In the genomic region with DNA sequence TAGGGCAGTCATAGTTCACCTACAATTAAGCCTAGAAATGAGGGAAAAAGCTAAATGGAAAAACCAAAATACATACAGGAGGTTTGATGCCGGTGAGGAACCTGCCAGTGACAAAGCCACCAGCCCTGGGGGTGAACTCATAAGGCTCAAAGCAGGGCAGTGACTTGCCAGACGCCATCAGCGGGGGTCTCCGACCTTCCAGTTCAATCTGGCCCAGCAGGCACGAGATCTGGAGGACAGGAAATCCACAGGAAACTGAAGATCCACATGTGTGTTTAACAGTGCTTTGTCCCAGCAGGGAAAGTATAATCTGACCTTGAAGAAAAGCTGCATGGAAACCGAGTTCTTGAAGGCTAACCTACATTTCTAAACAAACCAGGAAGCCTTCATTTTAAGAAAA, we compare ENCODE assay signal across 1 cellular context.
TF ChIP-seq lines count a peak whose summit lies in the region.

No MANE protein-coding gene starts in this region.

TF ChIP-seq in HepG2, 621 proteins besides CTCF, POLR2A, EP300 and RAD21 (continued from another document):
- TF ChIP-seq, protein P1, sequence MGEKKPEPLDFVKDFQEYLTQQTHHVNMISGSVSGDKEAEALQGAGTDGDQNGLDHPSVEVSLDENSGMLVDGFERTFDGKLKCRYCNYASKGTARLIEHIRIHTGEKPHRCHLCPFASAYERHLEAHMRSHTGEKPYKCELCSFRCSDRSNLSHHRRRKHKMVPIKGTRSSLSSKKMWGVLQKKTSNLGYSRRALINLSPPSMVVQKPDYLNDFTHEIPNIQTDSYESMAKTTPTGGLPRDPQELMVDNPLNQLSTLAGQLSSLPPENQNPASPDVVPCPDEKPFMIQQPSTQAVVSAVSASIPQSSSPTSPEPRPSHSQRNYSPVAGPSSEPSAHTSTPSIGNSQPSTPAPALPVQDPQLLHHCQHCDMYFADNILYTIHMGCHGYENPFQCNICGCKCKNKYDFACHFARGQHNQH (CRISPR knock-in tag; IDR thresholded peaks at IDR 0.05) = no peak
- TF ChIP-seq, protein P2, sequence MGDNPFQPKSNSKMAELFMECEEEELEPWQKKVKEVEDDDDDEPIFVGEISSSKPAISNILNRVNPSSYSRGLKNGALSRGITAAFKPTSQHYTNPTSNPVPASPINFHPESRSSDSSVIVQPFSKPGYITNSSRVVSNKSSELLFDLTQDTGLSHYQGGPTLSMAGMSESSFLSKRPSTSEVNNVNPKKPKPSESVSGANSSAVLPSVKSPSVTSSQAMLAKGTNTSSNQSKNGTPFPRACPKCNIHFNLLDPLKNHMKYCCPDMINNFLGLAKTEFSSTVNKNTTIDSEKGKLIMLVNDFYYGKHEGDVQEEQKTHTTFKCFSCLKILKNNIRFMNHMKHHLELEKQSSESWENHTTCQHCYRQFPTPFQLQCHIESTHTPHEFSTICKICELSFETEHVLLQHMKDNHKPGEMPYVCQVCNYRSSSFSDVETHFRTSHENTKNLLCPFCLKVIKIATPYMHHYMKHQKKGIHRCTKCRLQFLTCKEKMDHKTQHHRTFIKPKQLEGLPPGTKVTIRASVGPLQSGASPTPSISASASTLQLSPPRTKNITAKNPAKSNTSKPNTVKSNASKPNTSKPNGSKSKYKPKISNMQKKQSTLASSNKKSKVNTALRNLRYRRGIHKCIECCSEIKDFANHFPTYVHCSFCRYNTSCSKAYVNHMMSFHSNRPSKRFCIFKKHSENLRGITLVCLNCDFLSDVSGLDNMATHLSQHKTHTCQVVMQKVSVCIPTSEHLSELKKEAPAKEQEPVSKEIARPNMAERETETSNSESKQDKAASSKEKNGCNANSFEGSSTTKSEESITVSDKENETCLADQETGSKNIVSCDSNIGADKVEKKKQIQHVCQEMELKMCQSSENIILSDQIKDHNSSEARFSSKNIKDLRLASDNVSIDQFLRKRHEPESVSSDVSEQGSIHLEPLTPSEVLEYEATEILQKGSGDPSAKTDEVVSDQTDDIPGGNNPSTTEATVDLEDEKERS (CRISPR knock-in tag; IDR thresholded peaks at IDR 0.05) = no peak
- TF ChIP-seq ZFP41 (CRISPR knock-in tag; IDR thresholded peaks at IDR 0.05; ENCODE audit: borderline replicate concordance) = no peak
- no peak for TF ChIP-seq ZNF10 (CRISPR knock-in tag; IDR thresholded peaks at IDR 0.05; ENCODE audit: borderline replicate concordance, low read depth)
- no peak for TF ChIP-seq ZNF570 (CRISPR knock-in tag; IDR thresholded peaks at IDR 0.05; ENCODE audit: borderline replicate concordance)
- no peak for TF ChIP-seq ZNF260 (CRISPR knock-in tag; IDR thresholded peaks at IDR 0.05; ENCODE audit: borderline replicate concordance, low read depth)
